25 cellular contexts compared by ENCODE assay signal in the genomic region with DNA sequence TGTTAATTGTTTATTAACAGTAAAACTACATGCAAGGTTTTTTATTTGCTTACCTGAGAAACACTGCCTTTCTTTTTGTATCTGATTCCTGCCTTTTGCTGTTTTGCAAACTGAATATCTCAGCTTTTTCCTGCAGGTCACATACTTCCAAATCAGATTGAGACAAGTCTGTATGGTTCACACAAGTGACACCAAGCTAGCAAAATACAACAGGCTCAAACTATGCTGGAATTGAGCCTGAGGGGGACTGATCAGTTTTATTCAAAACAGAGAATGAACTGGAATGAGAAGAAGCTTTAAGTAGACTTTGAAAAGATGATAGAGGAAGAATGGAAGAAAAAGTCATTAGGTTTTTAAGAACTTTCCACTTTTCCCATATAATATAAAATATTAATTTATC.
"Had no signal": no experiment of that assay in that cellular context is flagged by ENCODE, and none has a peak within 500 bp of the region (broad histone marks: within the 10 kb centered on the region; RNA-seq: fewer than 3 reads in every experiment).

No MANE protein-coding gene starts in this region.

- H3K27ac Mint-ChIP-seq: dendritic cell treated with granulocyte-macrophage colony-stimulating factor and Interleukin-4, amounts not matched to agents 40 ng/mL and 50 ng/mL, for 4 days; effector memory CD8-positive, alpha-beta T cell; endodermal cell had no signal

- H3K27ac ChIP-seq: colonic mucosa, coronary artery, dorsolateral prefrontal cortex, epithelial cell of prostate, esophagus muscularis mucosa, esophagus squamous epithelium, foreskin keratinocyte, gastrocnemius medialis, gastroesophageal sphincter, heart left ventricle, heart right ventricle had no signal

- H3K4me3 ChIP-seq: colonic mucosa, coronary artery, dorsolateral prefrontal cortex, esophagus muscularis mucosa, esophagus squamous epithelium, gastrocnemius medialis, gastroesophageal sphincter, heart left ventricle, heart right ventricle had no signal

- H3K4me1 Mint-ChIP-seq: endodermal cell had no signal

- ATAC-seq: effector memory CD8-positive, alpha-beta T cell; esophagus mucosa; foreskin keratinocyte; gastrocnemius medialis; gastroesophageal sphincter; heart left ventricle; heart right ventricle had no signal

- H3K27me3 Mint-ChIP-seq: dendritic cell treated with granulocyte-macrophage colony-stimulating factor and Interleukin-4, amounts not matched to agents 40 ng/mL and 50 ng/mL, for 4 days; effector memory CD8-positive, alpha-beta T cell had no signal

- DNase-seq: colonic mucosa; cortex of kidney; dermis blood vessel endothelial cell; dorsolateral prefrontal cortex; effector CD4-positive, alpha-beta T cell; effector CD8-positive, alpha-beta T cell; effector memory CD4-positive, alpha-beta T cell; effector memory CD8-positive, alpha-beta T cell; endodermal cell; erythroblast; esophagus squamous epithelium; foreskin fibroblast; foreskin keratinocyte; foreskin melanocyte; gastrocnemius medialis; glutamatergic neuron; head of caudate nucleus; heart left ventricle; heart right ventricle had no signal

- H3K9me3 Mint-ChIP-seq: dendritic cell treated with granulocyte-macrophage colony-stimulating factor and Interleukin-4, amounts not matched to agents 40 ng/mL and 50 ng/mL, for 4 days; effector memory CD8-positive, alpha-beta T cell; endodermal cell had no signal

- H3K27me3 ChIP-seq: colonic mucosa, dorsolateral prefrontal cortex, esophagus muscularis mucosa, esophagus squamous epithelium, foreskin keratinocyte, gastrocnemius medialis, gastroesophageal sphincter, heart left ventricle, heart right ventricle had no signal

- H3K9me3 ChIP-seq: colonic mucosa, esophagus muscularis mucosa, esophagus squamous epithelium, gastrocnemius medialis, gastroesophageal sphincter, heart left ventricle, heart right ventricle had no signal

- H3K4me1 ChIP-seq: colonic mucosa, esophagus muscularis mucosa, gastrocnemius medialis, gastroesophageal sphincter had no signal

- H3K36me3 ChIP-seq: colonic mucosa, esophagus muscularis mucosa, esophagus squamous epithelium, gastrocnemius medialis, gastroesophageal sphincter, heart left ventricle, heart right ventricle had no signal

- H3K4me3 Mint-ChIP-seq: dendritic cell treated with granulocyte-macrophage colony-stimulating factor and Interleukin-4, amounts not matched to agents 40 ng/mL and 50 ng/mL, for 4 days; effector memory CD8-positive, alpha-beta T cell; endodermal cell had no signal
